1 cellular context compared by ENCODE assay signal in genomic region chr3:52771334-52771681, GRCh38.
TF ChIP-seq lines count a peak whose summit lies in the region.

No MANE protein-coding gene starts in this region.

TF ChIP-seq in IMR-90, 13 proteins besides CTCF, POLR2A, EP300 and RAD21 (continued from another document):
- TF ChIP-seq CEBPB (IDR thresholded peaks at IDR 0.05; ENCODE audit: low read depth, low read length), result no peak
- TF ChIP-seq MXI1 (IDR thresholded peaks at IDR 0.05; ENCODE audit: borderline replicate concordance, low read depth, low read length), result no peak
- no peak for TF ChIP-seq FOS (IDR thresholded peaks at IDR 0.05; ENCODE audit: low read depth, low read length)
- TF ChIP-seq NFE2L2 (IDR thresholded peaks at IDR 0.05; ENCODE audit: low read depth, low read length), result no peak
- no peak for TF ChIP-seq MAFK (IDR thresholded peaks at IDR 0.05; ENCODE audit: low read depth, low read length)
- no peak for TF ChIP-seq MAZ (IDR thresholded peaks at IDR 0.05; ENCODE audit: borderline replicate concordance, low read depth, low read length)
- TF ChIP-seq SMC3 (IDR thresholded peaks at IDR 0.05; ENCODE audit: low read depth, low read length), result no peak
- TF ChIP-seq RFX5 (IDR thresholded peaks at IDR 0.05; ENCODE audit: low read depth, low read length), result no peak
